8 cellular contexts compared by ENCODE assay signal in the genomic region with DNA sequence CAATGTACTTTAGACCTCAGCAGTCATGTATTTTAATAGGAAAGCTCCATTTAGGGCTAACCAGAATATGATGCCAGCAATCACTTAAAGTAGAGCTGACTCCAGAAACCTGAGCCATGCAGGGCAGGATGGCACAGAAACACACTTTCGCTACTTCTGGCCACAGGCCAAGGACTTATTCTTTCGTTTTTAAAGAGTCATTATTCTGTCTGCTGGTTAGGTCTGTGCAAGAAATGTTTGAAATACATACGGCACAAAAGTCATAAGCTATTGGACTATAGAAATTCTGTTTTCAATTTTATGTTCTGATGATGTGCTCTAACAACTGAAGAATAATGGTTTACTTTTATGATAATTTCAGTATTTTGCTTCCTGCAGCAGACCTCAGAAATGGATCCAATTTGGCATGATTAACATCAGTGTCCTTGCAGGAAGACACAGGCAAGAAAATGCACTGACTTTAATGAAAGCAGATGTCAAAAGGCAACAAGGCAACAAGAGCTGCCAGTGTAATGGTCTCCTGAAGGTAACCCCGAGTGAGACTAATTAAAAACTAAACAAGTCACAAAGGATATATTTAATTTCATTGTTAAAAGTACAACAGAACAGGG.
DNase-seq lines count a peak whose midpoint lies in the region; ATAC-seq and TF ChIP-seq lines count a peak whose summit lies in the region.

No MANE protein-coding gene starts in this region.

- no peak for TF ChIP-seq CTCF in epithelial cell of proximal tubule (conservative IDR thresholded peaks at IDR 0.05; ENCODE audit: low read depth, low read length)

- H3K27me3 Mint-ChIP-seq in activated CD8-positive, alpha-beta T cell treated with anti-CD3 and anti-CD28 coated beads, Interleukin-2, amount 10 ng/mL, durations not matched to agents 7 days and 5 days (ENCODE audit: low read depth) = no peaks in the 10 kb centered on the region

- intact Hi-C loops in sciatic nerve (cut with DNase I) = no loop called here

- H3K27ac Mint-ChIP-seq in activated CD8-positive, alpha-beta T cell treated with anti-CD3 and anti-CD28 coated beads, Interleukin-2, amount 10 ng/mL, durations not matched to agents 7 days and 5 days = no peak overlapping the region

- peak; percentile 64 for ATAC-seq in sciatic nerve
- no peak for ATAC-seq in GM18870 (IDR thresholded peaks at IDR 0.05; ENCODE audit: unreplicated experiment)
- ATAC-seq in activated CD8-positive, alpha-beta T cell treated with anti-CD3 and anti-CD28 coated beads, Interleukin-2, amount 10 ng/mL, durations not matched to agents 7 days and 5 days = no peak

- no peaks in the 10 kb centered on the region for H3K4me1 Mint-ChIP-seq in activated CD8-positive, alpha-beta T cell treated with anti-CD3 and anti-CD28 coated beads, Interleukin-2, amount 10 ng/mL, durations not matched to agents 7 days and 5 days (ENCODE audit: low read depth)

- H3K4me3 ChIP-seq in epithelial cell of proximal tubule (ENCODE audit: low read depth, low read length) = peak overlapping the region; percentile 42

- no peaks in the 10 kb centered on the region for H3K9me3 Mint-ChIP-seq in activated CD8-positive, alpha-beta T cell treated with anti-CD3 and anti-CD28 coated beads, Interleukin-2, amount 10 ng/mL, durations not matched to agents 7 days and 5 days (ENCODE audit: insufficient read depth)

- H3K4me3 Mint-ChIP-seq in activated CD8-positive, alpha-beta T cell treated with anti-CD3 and anti-CD28 coated beads, Interleukin-2, amount 10 ng/mL, durations not matched to agents 7 days and 5 days = no peak overlapping the region

- H3K36me3 Mint-ChIP-seq in activated CD8-positive, alpha-beta T cell treated with anti-CD3 and anti-CD28 coated beads, Interleukin-2, amount 10 ng/mL, durations not matched to agents 7 days and 5 days (ENCODE audit: low read depth) = no peaks in the 10 kb centered on the region

- CTCF ChIA-PET in activated CD8-positive, alpha-beta T cell treated with anti-CD3 and anti-CD28 coated beads, Interleukin-2, amount 10 ng/mL, durations not matched to agents 7 days and 5 days (lab: Charles Lee) = interaction anchor here (2.1 kb wide), 1 partner anchor 129 kb away, joined by 9 read pairs; no protein-coding TSS in a partner anchor

- POLR2A ChIA-PET in activated CD8-positive, alpha-beta T cell treated with anti-CD3 and anti-CD28 coated beads, Interleukin-2, amount 10 ng/mL, durations not matched to agents 7 days and 5 days (lab: Charles Lee) = no interaction called here

- peak; percentile 61 for DNase-seq in EH (ENCODE audit: low read depth)
- peak; percentile 45 for DNase-seq in NCI-H2227 treated with DMSO at 0.1 percent for 48 hours (lab: John Stamatoyannopoulos, UW)
- DNase-seq in epithelial cell of proximal tubule (ENCODE audit: low read depth) = peak; percentile 2
- peak; percentile 60 for DNase-seq in sciatic nerve (ENCODE audit: low spot score)
- DNase-seq in T-helper 9 cell = no peak
- no peak for DNase-seq in 8988T
- DNase-seq in activated CD8-positive, alpha-beta T cell treated with anti-CD3 and anti-CD28 coated beads, Interleukin-2, amount 10 ng/mL, durations not matched to agents 7 days and 5 days = no peak

Comparison
In these comparisons a context has a peak if more than half of its experiments do, and no peak if none do; other contexts are left out.
1. DNase-seq: peak in EH (single experiment), NCI-H2227 treated with DMSO at 0.1 percent for 48 hours (single experiment), epithelial cell of proximal tubule (single experiment) and sciatic nerve (single experiment); none in T-helper 9 cell (single experiment), 8988T (single experiment) and activated CD8-positive, alpha-beta T cell treated with anti-CD3 and anti-CD28 coated beads, Interleukin-2, amount 10 ng/mL, durations not matched to agents 7 days and 5 days (single experiment).